In the genomic region with DNA sequence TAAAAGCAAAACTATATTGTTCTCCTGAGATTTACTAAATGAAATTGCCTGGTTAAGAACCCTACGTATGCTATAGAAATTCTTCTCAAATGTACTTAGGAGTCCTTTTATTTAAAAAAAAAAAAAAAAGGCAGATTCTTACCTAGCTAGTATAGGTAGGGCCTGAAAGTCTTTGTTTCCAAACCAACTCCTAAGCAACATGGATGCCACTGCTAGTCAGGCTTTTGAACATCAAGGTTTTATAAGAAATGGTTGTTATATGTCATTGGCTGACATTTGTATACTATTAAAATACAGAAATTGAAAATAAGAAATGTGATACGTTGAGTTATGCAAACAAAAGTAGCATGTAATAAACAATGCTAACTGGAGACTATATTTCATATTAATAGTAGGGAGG, we compare ENCODE assay signal across 12 cellular contexts. TPM values are rescaled to one million over a fixed set of nuclear protein-coding genes. Genes with fewer than 3 reads are reported as not detected.
DNase-seq lines count a peak whose midpoint lies in the region; ATAC-seq and TF ChIP-seq lines count a peak whose summit lies in the region.
"Had no signal": no experiment of that assay in that cellular context is flagged by ENCODE, and none has a peak within 500 bp of the region (broad histone marks: within the 10 kb centered on the region; RNA-seq: fewer than 3 reads in every experiment).

No MANE protein-coding gene starts in this region.

- TF ChIP-seq CTCF in SK-N-SH (IDR thresholded peaks at IDR 0.05) (no peak), gastrocnemius medialis (IDR thresholded peaks at IDR 0.05 in 4 of 5, conservative IDR thresholded peaks at IDR 0.05 in 1 of 5) (no peak)

- peaks cover 11% of the 10 kb centered on the region; the same call in 1 of the 2 replicates for H3K79me2 ChIP-seq in SK-N-SH (ENCODE audit: insufficient read depth)

- H3F3A ChIP-seq in SK-N-SH (replicated peaks; ENCODE audit: insufficient read depth): peaks cover 26% of the 10 kb centered on the region

- peak overlapping the region; percentile 40 to 65; a peak in 3 of 4 replicates for H3K27ac ChIP-seq in SK-N-SH (ENCODE audit: low read depth in 2 of 2, low read length in 1 of 2)
- peak overlapping the region; percentile 89 for H3K27ac ChIP-seq in effector memory CD4-positive, alpha-beta T cell (ENCODE audit: insufficient read depth, low read length, poor library complexity, severe bottlenecking)
- H3K27ac ChIP-seq in gastrocnemius medialis: no peak overlapping the region
- H3K27ac ChIP-seq: foreskin keratinocyte had no signal

- peak overlapping the region; percentile 96 to 98 for H3K27ac Mint-ChIP-seq in stimulated activated naive CD8-positive, alpha-beta T cell treated with anti-CD3 and anti-CD28 coated beads, Interleukin-15, amount 100 ng/mL, for 72 hours

- peaks cover 5% of the 10 kb centered on the region in 2 experiments for H3K4me1 ChIP-seq in SK-N-SH (ENCODE audit: control insufficient read depth in 1 of 2, insufficient read depth in 2 of 2, low read depth in 1 of 2, low read length in 1 of 2)
- peaks cover 26% of the 10 kb centered on the region for H3K4me1 ChIP-seq in effector memory CD4-positive, alpha-beta T cell (ENCODE audit: control insufficient read depth, insufficient read depth, low read length, poor library complexity, severe bottlenecking)
- H3K4me1 ChIP-seq in gastrocnemius medialis: no peaks in the 10 kb centered on the region

- H3K4me2 ChIP-seq in SK-N-SH: no peak overlapping the region

- POLR2A ChIA-PET in SK-N-SH (lab: Yijun Ruan, JAX): no interaction called here

- no peak for DNase-seq in SK-N-SH
- DNase-seq in RPMI8226: peak; percentile 50
- no peak for DNase-seq in effector memory CD4-positive, alpha-beta T cell
- no peak for DNase-seq in stimulated activated naive CD8-positive, alpha-beta T cell treated with anti-CD3 and anti-CD28 coated beads, Interleukin-15, amount 100 ng/mL, for 72 hours
- no peak for DNase-seq in gastrocnemius medialis
- DNase-seq: 8988T, foreskin keratinocyte, GDM1 had no signal

- H3K27me3 ChIP-seq in SK-N-SH (ENCODE audit: insufficient read depth) (no peaks in the 10 kb centered on the region), gastrocnemius medialis (no peaks in the 10 kb centered on the region)
- H3K27me3 ChIP-seq in effector memory CD4-positive, alpha-beta T cell (replicated peaks; ENCODE audit: control insufficient read depth, insufficient read depth, low read length, poor library complexity, severe bottlenecking): no peaks in the 10 kb centered on the region
- H3K27me3 ChIP-seq: foreskin keratinocyte had no signal

- TF ChIP-seq RAD21 in SK-N-SH (IDR thresholded peaks at IDR 0.05; ENCODE audit: low read length): no peak

- WGBS in SK-N-SH (ENCODE audit: low lambda C conversion rate): 94% methylated on average over 2 of the region's 2 CpGs

- no peak overlapping the region for H3K9ac ChIP-seq in SK-N-SH

- H3K27me3 Mint-ChIP-seq in stimulated activated naive CD8-positive, alpha-beta T cell treated with anti-CD3 and anti-CD28 coated beads, Interleukin-15, amount 100 ng/mL, for 72 hours: no peaks in the 10 kb centered on the region
- H3K27me3 Mint-ChIP-seq: brain had no signal

- no peaks in the 10 kb centered on the region for H4K20me1 ChIP-seq in SK-N-SH (ENCODE audit: insufficient read depth)

- no peak for TF ChIP-seq POLR2A in gastrocnemius medialis (IDR thresholded peaks at IDR 0.05)

- intact Hi-C loops in gastrocnemius medialis (cut with DNase I; ENCODE audit: low total_unique reads): no loop called here

- H2AFZ ChIP-seq in SK-N-SH (ENCODE audit: low read depth): no peak overlapping the region

- H3K4me1 Mint-ChIP-seq in stimulated activated naive CD8-positive, alpha-beta T cell treated with anti-CD3 and anti-CD28 coated beads, Interleukin-15, amount 100 ng/mL, for 72 hours: peaks cover 25% of the 10 kb centered on the region

- no peaks in the 10 kb centered on the region for H3K9me3 Mint-ChIP-seq in stimulated activated naive CD8-positive, alpha-beta T cell treated with anti-CD3 and anti-CD28 coated beads, Interleukin-15, amount 100 ng/mL, for 72 hours
- H3K9me3 Mint-ChIP-seq: brain had no signal

- H3K9me3 ChIP-seq in SK-N-SH (no peaks in the 10 kb centered on the region), gastrocnemius medialis (no peaks in the 10 kb centered on the region)
- no peaks in the 10 kb centered on the region for H3K9me3 ChIP-seq in effector memory CD4-positive, alpha-beta T cell (ENCODE audit: control insufficient read depth, low read length)

- CTCF ChIA-PET in SK-N-SH (lab: Yijun Ruan, JAX): interaction anchor here (0.7 to 1.9 kb wide), 3 partner anchors 25 to 82 kb away, joined by 3 to 5 read pairs (median 4); no protein-coding TSS in a partner anchor

- in situ Hi-C loops in gastrocnemius medialis (cut with MboI; ENCODE audit: low sequenced_read_pairs in 4 of 4): no loop called here

- no peaks in the 10 kb centered on the region for H3K9me2 ChIP-seq in SK-N-SH

- TF ChIP-seq EP300 in SK-N-SH (IDR thresholded peaks at IDR 0.05; ENCODE audit: borderline replicate concordance in 1 of 2, low read depth in 1 of 2, low read length in 1 of 2): no peak

- H3K4me3 Mint-ChIP-seq in stimulated activated naive CD8-positive, alpha-beta T cell treated with anti-CD3 and anti-CD28 coated beads, Interleukin-15, amount 100 ng/mL, for 72 hours: peak overlapping the region; percentile 72 to 86

- ATAC-seq in SK-N-SH treated with all-trans-retinoic acid at 6 μM for 48 hours: no peak
- no peak for ATAC-seq in stimulated activated naive CD8-positive, alpha-beta T cell treated with anti-CD3 and anti-CD28 coated beads, Interleukin-15, amount 100 ng/mL, for 72 hours
- no peak for ATAC-seq in gastrocnemius medialis
- no peak for ATAC-seq in HG02938 (IDR thresholded peaks at IDR 0.05; ENCODE audit: unreplicated experiment)
- no peak for ATAC-seq in GM19455 (IDR thresholded peaks at IDR 0.05; ENCODE audit: unreplicated experiment)
- ATAC-seq: foreskin keratinocyte had no signal

- no peak overlapping the region for H3K4me3 ChIP-seq in SK-N-SH (ENCODE audit: low read depth in 2 of 2, low read length in 1 of 2)
- H3K4me3 ChIP-seq in effector memory CD4-positive, alpha-beta T cell (ENCODE audit: insufficient read depth, low read depth, low read length, poor library complexity, severe bottlenecking): peak overlapping the region; percentile 72
- H3K4me3 ChIP-seq in gastrocnemius medialis: no peak overlapping the region

- H3K36me3 ChIP-seq in SK-N-SH (replicated peaks in 1 of 2; ENCODE audit: control insufficient read depth in 1 of 2, insufficient read depth in 2 of 2, low read length in 1 of 2) (peaks cover 8% of the 10 kb centered on the region in 2 experiments), gastrocnemius medialis (no peaks in the 10 kb centered on the region)
- H3K36me3 ChIP-seq in effector memory CD4-positive, alpha-beta T cell (ENCODE audit: control insufficient read depth, insufficient read depth, low read length): peaks cover 3% of the 10 kb centered on the region

TF ChIP-seq in SK-N-SH, 30 proteins besides CTCF, POLR2A, EP300 and RAD21 (continues in another document):
- no peak for TF ChIP-seq CHD2 (IDR thresholded peaks at IDR 0.05; ENCODE audit: low read length, partially characterized antibody)
- TF ChIP-seq RXRA (IDR thresholded peaks at IDR 0.05; ENCODE audit: borderline replicate concordance, low read depth): no peak
- TF ChIP-seq NRF1 (IDR thresholded peaks at IDR 0.05; ENCODE audit: low read depth, low read length): no peak
- no peak for TF ChIP-seq TEAD4 (IDR thresholded peaks at IDR 0.05; ENCODE audit: borderline replicate concordance, insufficient read depth)
- TF ChIP-seq GATA2 (CRISPR knock-in tag; IDR thresholded peaks at IDR 0.05): no peak
- no peak for TF ChIP-seq FOXJ3 (CRISPR knock-in tag; IDR thresholded peaks at IDR 0.05)
- TF ChIP-seq SMC3 (IDR thresholded peaks at IDR 0.05; ENCODE audit: low read depth, low read length): no peak
- TF ChIP-seq FOSL2 (IDR thresholded peaks at IDR 0.05; ENCODE audit: borderline replicate concordance, low read depth): no peak
- TF ChIP-seq ELF1 (IDR thresholded peaks at IDR 0.05): no peak
- TF ChIP-seq FOXM1 (IDR thresholded peaks at IDR 0.05; ENCODE audit: low read depth): no peak
- no peak for TF ChIP-seq TAF1 (IDR thresholded peaks at IDR 0.05; ENCODE audit: borderline replicate concordance, low read depth, low read length)
- no peak for TF ChIP-seq POLR2AphosphoS5 (IDR thresholded peaks at IDR 0.05; ENCODE audit: low read depth, low read length)

TF ChIP-seq in SK-N-SH treated with all-trans-retinoic acid at 6 μM for 48 hours, 23 proteins besides CTCF, POLR2A, EP300 and RAD21 (continues in another document):
- TF ChIP-seq ZFP30 (CRISPR knock-in tag; IDR thresholded peaks at IDR 0.05) (no peak), OSR1 (CRISPR knock-in tag; IDR thresholded peaks at IDR 0.05) (no peak), BACH2 (CRISPR knock-in tag; IDR thresholded peaks at IDR 0.05; ENCODE audit: borderline replicate concordance) (no peak), PPARA (CRISPR knock-in tag; IDR thresholded peaks at IDR 0.05; ENCODE audit: borderline replicate concordance) (no peak), ZNF565 (CRISPR knock-in tag; conservative IDR thresholded peaks at IDR 0.05; ENCODE audit: low read depth) (no peak), ESRRG (CRISPR knock-in tag; IDR thresholded peaks at IDR 0.05) (no peak)
- TF ChIP-seq, protein P1, sequence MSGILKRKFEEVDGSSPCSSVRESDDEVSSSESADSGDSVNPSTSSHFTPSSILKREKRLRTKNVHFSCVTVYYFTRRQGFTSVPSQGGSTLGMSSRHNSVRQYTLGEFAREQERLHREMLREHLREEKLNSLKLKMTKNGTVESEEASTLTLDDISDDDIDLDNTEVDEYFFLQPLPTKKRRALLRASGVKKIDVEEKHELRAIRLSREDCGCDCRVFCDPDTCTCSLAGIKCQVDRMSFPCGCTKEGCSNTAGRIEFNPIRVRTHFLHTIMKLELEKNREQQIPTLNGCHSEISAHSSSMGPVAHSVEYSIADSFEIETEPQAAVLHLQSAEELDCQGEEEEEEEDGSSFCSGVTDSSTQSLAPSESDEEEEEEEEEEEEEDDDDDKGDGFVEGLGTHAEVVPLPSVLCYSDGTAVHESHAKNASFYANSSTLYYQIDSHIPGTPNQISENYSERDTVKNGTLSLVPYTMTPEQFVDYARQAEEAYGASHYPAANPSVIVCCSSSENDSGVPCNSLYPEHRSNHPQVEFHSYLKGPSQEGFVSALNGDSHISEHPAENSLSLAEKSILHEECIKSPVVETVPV (CRISPR knock-in tag; IDR thresholded peaks at IDR 0.05): no peak

RNA-seq across cellular contexts. Expression of a gene that starts 1.2 kb away (rescaled TPM):
- polyA plus RNA-seq in SK-N-SH (2012; rRNA removed): 1.3 and 1.9 TPM in 2 replicates
- 2.6 and 3.2 TPM in 2 replicates for polyA plus RNA-seq in SK-N-SH (2012; cell fraction: cytosol; rRNA removed)
- polyA plus RNA-seq in SK-N-SH (2012; cell fraction: nucleus; rRNA removed): 0.32 and 0.76 TPM in 2 replicates
- 1 to 10 TPM in 2 of 4 donors, under 1 TPM in 2; 0.49 to 2.2 (median 0.96) TPM for total RNA-seq in gastrocnemius medialis
- polyA plus RNA-seq: foreskin keratinocyte had no signal

RNA-seq across cellular contexts. Expression of a gene that starts 6.4 kb away (rescaled TPM):
- polyA plus RNA-seq in SK-N-SH (2012; rRNA removed): 0.64 and 0.78 TPM in 2 replicates
- polyA plus RNA-seq in SK-N-SH (2012; cell fraction: cytosol; rRNA removed): 0.94 and 1.1 TPM in 2 replicates
- polyA plus RNA-seq in SK-N-SH (2012; cell fraction: nucleus; rRNA removed): 0.04 and 0.27 TPM in 2 replicates
- total RNA-seq in gastrocnemius medialis: 1 to 10 TPM; 1.2 to 4.2 (median 2.5) TPM

RNA-seq across cellular contexts. Expression of a gene that starts 23.2 kb away (rescaled TPM):
- 0.61 and 0.99 TPM in 2 replicates for polyA plus RNA-seq in SK-N-SH (2012; rRNA removed)
- 1.1 and 1.5 TPM in 2 replicates for polyA plus RNA-seq in SK-N-SH (2012; cell fraction: cytosol; rRNA removed)
- polyA plus RNA-seq in SK-N-SH (2012; cell fraction: nucleus; rRNA removed): 0.38 TPM in 1 of 2 replicates, not detected in the other
- total RNA-seq in gastrocnemius medialis: not detected
- total RNA-seq: foreskin keratinocyte had no signal
- polyA plus RNA-seq: foreskin keratinocyte had no signal

Comparison
In these comparisons a context has a peak if more than half of its experiments do, and no peak if none do; other contexts are left out.
1. H3K27ac ChIP-seq: peak in SK-N-SH (2 of 2) and effector memory CD4-positive, alpha-beta T cell (single experiment); none in gastrocnemius medialis (0 of 4).